In genomic region chr19:13856530-13856929, GRCh38 we compare ENCODE assay signal across 28 cellular contexts. TPM values are rescaled to one million over a fixed set of nuclear protein-coding genes. Genes with fewer than 3 reads are reported as not detected.
DNase-seq lines count a peak whose midpoint lies in the region; ATAC-seq, FAIRE-seq and TF ChIP-seq lines count a peak whose summit lies in the region.
"Had no signal": no experiment of that assay in that cellular context is flagged by ENCODE, and none has a peak within 500 bp of the region (broad histone marks: within the 10 kb centered on the region; RNA-seq: fewer than 3 reads in every experiment).

No MANE protein-coding gene starts in this region.

- no peaks in the 10 kb centered on the region for H3K9me2 ChIP-seq in HCT116 (ENCODE audit: insufficient read depth)

- H3K4me3 Mint-ChIP-seq in progenitor cell of endocrine pancreas (ENCODE audit: low read depth), result no peak overlapping the region
- no peak overlapping the region for H3K4me3 Mint-ChIP-seq in activated T-helper 17 cell treated with anti-CD3 and anti-CD28 coated beads, Interleukin-2, amount 50 U/mL, for 72 hours
- H3K4me3 Mint-ChIP-seq: activated naive CD4-positive, alpha-beta T cell treated with anti-CD3 and anti-CD28 coated beads, Interleukin-2, amount 10 ng/mL, durations not matched to agents 7 days and 5 days; activated T-cell treated with anti-CD3 and anti-CD28 coated beads, Interleukin-2, amount 50 U/mL, for 72 hours; CD4-positive, CD25-positive, alpha-beta regulatory T cell; naive B cell had no signal

- H3K36me3 ChIP-seq in HCT116 (ENCODE audit: control insufficient read depth in 1 of 2, insufficient read depth in 2 of 2, low read length in 2 of 2), result no peaks in the 10 kb centered on the region
- H3K36me3 ChIP-seq: gastrocnemius medialis had no signal

- no peaks in the 10 kb centered on the region for H3K79me2 ChIP-seq in HCT116 (ENCODE audit: insufficient read depth, low read length)

- ATAC-seq in HCT116 (no peak), HG02642 (IDR thresholded peaks at IDR 0.05; ENCODE audit: poor library complexity, unreplicated experiment) (no peak)
- ATAC-seq in activated T-helper 17 cell treated with anti-CD3 and anti-CD28 coated beads, Interleukin-2, amount 50 U/mL, for 72 hours (replicated peaks), result no peak
- ATAC-seq: activated T-cell treated with anti-CD3 and anti-CD28 coated beads, Interleukin-2, amount 50 U/mL, for 72 hours; gastrocnemius medialis had no signal

- DNase-seq in HCT116 (ENCODE audit: low read depth, low spot score), result no peak
- no peak for DNase-seq in RWPE1 (ENCODE audit: low spot score)
- DNase-seq in erythroblast (lab: John Stamatoyannopoulos, UW), result peak; percentile 77 to 83
- DNase-seq in progenitor cell of endocrine pancreas (ENCODE audit: low spot score, unreplicated experiment), result no peak
- no peak for DNase-seq in HTR-8/SVneo (ENCODE audit: insufficient read length, low spot score)
- DNase-seq: activated CD4-positive, CD25-positive, alpha-beta regulatory T cell; activated naive CD4-positive, alpha-beta T cell treated with anti-CD3 and anti-CD28 coated beads, Interleukin-2, amount 10 ng/mL, durations not matched to agents 7 days and 5 days; activated T-cell treated with anti-CD3 and anti-CD28 coated beads, Interleukin-2, amount 50 U/mL, for 72 hours; aorta; caudate nucleus; CD4-positive, CD25-positive, alpha-beta regulatory T cell; cortex of kidney; gastrocnemius medialis; hippocampal formation; naive B cell; NCI-H1105 treated with DMSO at 0.1 percent for 48 hours; NCI-H2029; NCI-H524 treated with DMSO at 0.1 percent for 48 hours; nucleus accumbens; SIG-M5; stimulated activated naive CD4-positive, alpha-beta T cell treated with Interleukin-2 at 50 U/mL for 16 hours; SW 1271; T1000 had no signal

- TF ChIP-seq RAD21 in HCT116 (IDR thresholded peaks at IDR 0.05; ENCODE audit: low read depth), result no peak

- H3K4me3 ChIP-seq in HCT116 (replicated peaks in 1 of 2; ENCODE audit: low read depth in 1 of 2, low read length in 2 of 2), result no peak overlapping the region
- H3K4me3 ChIP-seq: gastrocnemius medialis, PC-9 had no signal

- H3K27ac Mint-ChIP-seq in progenitor cell of endocrine pancreas, result peak overlapping the region; percentile 79
- no peak overlapping the region for H3K27ac Mint-ChIP-seq in activated T-helper 17 cell treated with anti-CD3 and anti-CD28 coated beads, Interleukin-2, amount 50 U/mL, for 72 hours
- H3K27ac Mint-ChIP-seq: activated naive CD4-positive, alpha-beta T cell treated with anti-CD3 and anti-CD28 coated beads, Interleukin-2, amount 10 ng/mL, durations not matched to agents 7 days and 5 days; activated T-cell treated with anti-CD3 and anti-CD28 coated beads, Interleukin-2, amount 50 U/mL, for 72 hours; naive B cell had no signal

- no peaks in the 10 kb centered on the region for H3K27me3 ChIP-seq in HCT116 (ENCODE audit: insufficient read depth, low read length)
- H3K27me3 ChIP-seq: gastrocnemius medialis had no signal

- POLR2A ChIA-PET in HCT116 (lab: Charles Lee) (interaction anchor here (1.0 to 1.9 kb wide), 4 partner anchors 10 to 60 kb away, joined by 5 to 11 read pairs (median 6); no protein-coding TSS in a partner anchor), RWPE1 (lab: Yijun Ruan, JAX; ENCODE audit: low non-redundant PET) (interaction anchor here (1.0 kb wide), 1 partner anchor 20 kb away, joined by 4 read pairs; no protein-coding TSS in a partner anchor)

- intact Hi-C loops in HCT116 (cut with micrococcal nuclease), result no loop called here

- H2AFZ ChIP-seq in HCT116 (ENCODE audit: low read depth, low read length, poor library complexity, severe bottlenecking), result no peak overlapping the region
- H2AFZ ChIP-seq: PC-9 had no signal

- TF ChIP-seq POLR2A in HCT116 (IDR thresholded peaks at IDR 0.05; ENCODE audit: borderline replicate concordance, extremely low read depth, insufficient read depth, insufficient read length) (no peak), erythroblast (IDR thresholded peaks at IDR 0.05; ENCODE audit: low read length) (no peak)

- H3K27me3 Mint-ChIP-seq in progenitor cell of endocrine pancreas, result no peaks in the 10 kb centered on the region
- no peaks in the 10 kb centered on the region for H3K27me3 Mint-ChIP-seq in activated T-helper 17 cell treated with anti-CD3 and anti-CD28 coated beads, Interleukin-2, amount 50 U/mL, for 72 hours
- H3K27me3 Mint-ChIP-seq: CD4-positive, CD25-positive, alpha-beta regulatory T cell had no signal

- H4K20me1 ChIP-seq in HCT116 (ENCODE audit: insufficient read depth), result no peaks in the 10 kb centered on the region

- no peaks in the 10 kb centered on the region for H3K36me3 Mint-ChIP-seq in progenitor cell of endocrine pancreas (ENCODE audit: insufficient read depth)
- H3K36me3 Mint-ChIP-seq in activated T-helper 17 cell treated with anti-CD3 and anti-CD28 coated beads, Interleukin-2, amount 50 U/mL, for 72 hours (ENCODE audit: low read depth), result no peaks in the 10 kb centered on the region
- H3K36me3 Mint-ChIP-seq: activated naive CD4-positive, alpha-beta T cell treated with anti-CD3 and anti-CD28 coated beads, Interleukin-2, amount 10 ng/mL, durations not matched to agents 7 days and 5 days; naive B cell had no signal

- TF ChIP-seq CTCF in HCT116 (IDR thresholded peaks at IDR 0.05 in 2 of 3, conservative IDR thresholded peaks at IDR 0.05 in 1 of 3; ENCODE audit: borderline replicate concordance in 1 of 3, insufficient read depth in 1 of 3, low read depth in 2 of 3, low read length in 2 of 3) (no peak), RWPE1 (conservative IDR thresholded peaks at IDR 0.05; ENCODE audit: low read depth) (no peak), progenitor cell of endocrine pancreas (IDR thresholded peaks at IDR 0.05; ENCODE audit: unreplicated experiment) (no peak)

- no peak overlapping the region for H3K4me2 ChIP-seq in HCT116 (ENCODE audit: low read length)
- H3K4me2 ChIP-seq: PC-9 had no signal

- no peak for FAIRE-seq in HTR-8/SVneo (lab: Jason Lieb, UNC)

- RAD21 ChIA-PET in HCT116 (lab: Charles Lee; ENCODE audit: low non-redundant PET in 1 of 2, low total read pairs in 2 of 2, uncharacterized antibody in 2 of 2, unreplicated experiment in 2 of 2), result no interaction called here

- H3K27ac ChIP-seq in HCT116 (ENCODE audit: low read depth, low read length), result 0 out of 2 replicates have a peak overlapping the region, but pooled peaks have one; percentile 47
- peak overlapping the region; percentile 100 for H3K27ac ChIP-seq in RWPE1
- H3K27ac ChIP-seq: gastrocnemius medialis, PC-9 had no signal

- no peaks in the 10 kb centered on the region for H3K9me3 ChIP-seq in HCT116 (ENCODE audit: control insufficient read depth in 1 of 2, insufficient read depth in 1 of 2, low read depth in 1 of 2, low read length in 2 of 2)
- H3K9me3 ChIP-seq: gastrocnemius medialis had no signal

- H3K4me1 ChIP-seq in HCT116 (ENCODE audit: control insufficient read depth in 1 of 2, insufficient read depth in 2 of 2, low read length in 2 of 2), result peaks cover 79 to 97% of the 10 kb centered on the region in 2 experiments

- no TSS peak for BruUV-seq in HCT116 (replicated peaks; lab: Mats Ljungman, UMichigan)

- CTCF ChIA-PET in HCT116 (lab: Charles Lee), result no interaction called here
- CTCF ChIA-PET in RWPE1 (lab: Yijun Ruan, JAX), result no interaction called here

- peaks cover 8% of the 10 kb centered on the region for H3K4me1 Mint-ChIP-seq in progenitor cell of endocrine pancreas (ENCODE audit: low read depth)
- peaks cover 9% of the 10 kb centered on the region for H3K4me1 Mint-ChIP-seq in activated T-helper 17 cell treated with anti-CD3 and anti-CD28 coated beads, Interleukin-2, amount 50 U/mL, for 72 hours

- H3K9me3 Mint-ChIP-seq in progenitor cell of endocrine pancreas (ENCODE audit: low read depth), result no peaks in the 10 kb centered on the region
- no peaks in the 10 kb centered on the region for H3K9me3 Mint-ChIP-seq in activated T-helper 17 cell treated with anti-CD3 and anti-CD28 coated beads, Interleukin-2, amount 50 U/mL, for 72 hours
- H3K9me3 Mint-ChIP-seq: activated naive CD4-positive, alpha-beta T cell treated with anti-CD3 and anti-CD28 coated beads, Interleukin-2, amount 10 ng/mL, durations not matched to agents 7 days and 5 days; activated T-cell treated with anti-CD3 and anti-CD28 coated beads, Interleukin-2, amount 50 U/mL, for 72 hours; CD4-positive, CD25-positive, alpha-beta regulatory T cell; naive B cell had no signal

- H3K9ac ChIP-seq in HCT116 (ENCODE audit: low read length), result no peak overlapping the region

TF ChIP-seq in HCT116, 20 proteins besides CTCF, POLR2A, EP300 and RAD21 (continues in another document):
- no peak for TF ChIP-seq ZBTB33 (IDR thresholded peaks at IDR 0.05; ENCODE audit: extremely low read depth, insufficient replicate concordance, low read length)
- no peak for TF ChIP-seq EZH2 (IDR thresholded peaks at IDR 0.05)
- no peak for TF ChIP-seq EGR1 (IDR thresholded peaks at IDR 0.05; ENCODE audit: low read depth)
- TF ChIP-seq EZH2phosphoT487 (IDR thresholded peaks at IDR 0.05; ENCODE audit: borderline replicate concordance), result no peak

RNA-seq across cellular contexts. Expression of gene NANOS3, which starts 20.4 kb away (rescaled TPM):
- total RNA-seq in HCT116 (2021; ENCODE audit: unreplicated experiment) (not detected), progenitor cell of endocrine pancreas (9.5 and 10.5 TPM in 2 replicates)
- 0.17 and 0.30 TPM in 2 replicates for polyA plus RNA-seq in HCT116 (2012)
- 1 to 10 TPM; 1.2 to 3.6 TPM for total RNA-seq in activated T-helper 17 cell treated with anti-CD3 and anti-CD28 coated beads, Interleukin-2, amount 50 U/mL, for 72 hours
- total RNA-seq: CD4-positive, CD25-positive, alpha-beta regulatory T cell; Daoy; gastrocnemius medialis; mesenteric fat pad had no signal
- polyA plus RNA-seq: CD4-positive, CD25-positive, alpha-beta regulatory T cell had no signal

RNA-seq across cellular contexts. Expression of gene BRME1, which starts 49.4 kb away (rescaled TPM):
- 1.7 TPM for total RNA-seq in HCT116 (2021; ENCODE audit: unreplicated experiment)
- polyA plus RNA-seq in HCT116 (2012), result 0.90 and 1.5 TPM in 2 replicates
- total RNA-seq in progenitor cell of endocrine pancreas, result 6.1 and 8.9 TPM in 2 replicates
- 10 to 100 TPM in 1 of 2 donors, 1 to 10 TPM in 1; 4.8 to 12.5 TPM for total RNA-seq in activated T-helper 17 cell treated with anti-CD3 and anti-CD28 coated beads, Interleukin-2, amount 50 U/mL, for 72 hours

RNA-seq across cellular contexts. Expression of gene CC2D1A, which starts 49.5 kb away (rescaled TPM):
- total RNA-seq in HCT116 (2021; ENCODE audit: unreplicated experiment) (51.5 TPM), progenitor cell of endocrine pancreas (69.4 and 74.0 TPM in 2 replicates)
- 37.9 and 39.1 TPM in 2 replicates for polyA plus RNA-seq in HCT116 (2012)
- 10 to 100 TPM; 34.6 to 35.4 TPM for total RNA-seq in activated T-helper 17 cell treated with anti-CD3 and anti-CD28 coated beads, Interleukin-2, amount 50 U/mL, for 72 hours

Comparison
In these comparisons a context has a peak if more than half of its experiments do, and no peak if none do; other contexts are left out.
1. DNase-seq: peak in erythroblast (2 of 2); none in HCT116 (single experiment), RWPE1 (single experiment), progenitor cell of endocrine pancreas (single experiment) and HTR-8/SVneo (single experiment).